10 cellular contexts compared by ENCODE assay signal in genomic region chr13:41500501-41500900, GRCh38. TPM values are rescaled to one million over a fixed set of nuclear protein-coding genes. Genes with fewer than 3 reads are reported as not detected.
DNase-seq lines count a peak whose midpoint lies in the region; ATAC-seq and TF ChIP-seq lines count a peak whose summit lies in the region.
"Had no signal": no experiment of that assay in that cellular context is flagged by ENCODE, and none has a peak within 500 bp of the region (broad histone marks: within the 10 kb centered on the region; RNA-seq: fewer than 3 reads in every experiment).

No MANE protein-coding gene starts in this region.

- WGBS in trophoblast cell (ENCODE audit: extremely low coverage, insufficient coverage, insufficient read length), result no CpG with 5 or more reads among the region's 5 CpGs

- peaks cover 66% of the 10 kb centered on the region for H3K4me1 Mint-ChIP-seq in activated naive CD4-positive, alpha-beta T cell treated with anti-CD3 and anti-CD28 coated beads, Interleukin-2, amount 10 ng/mL, durations not matched to agents 7 days and 5 days

- H3K23ac ChIP-seq in trophoblast cell (ENCODE audit: low read length), result no peak overlapping the region

- H3K4me2 ChIP-seq in MM.1S (ENCODE audit: low read depth, low read length), result peak overlapping the region; percentile 65
- H3K4me2 ChIP-seq in trophoblast cell (ENCODE audit: low read length), result no peak overlapping the region

- H4K20me1 ChIP-seq in MM.1S (ENCODE audit: insufficient read depth, low read length), result no peaks in the 10 kb centered on the region

- no peak overlapping the region for H3K4ac ChIP-seq in trophoblast cell (ENCODE audit: low read depth, low read length)

- peak; percentile 19 to 24 for DNase-seq in activated CD4-positive, alpha-beta T cell treated with anti-CD3 and anti-CD28 coated beads for 4 hours
- DNase-seq in activated CD4-positive, alpha-beta T cell treated with anti-CD3 and anti-CD28 coated beads for 1 hour, result no peak
- DNase-seq in MM.1S (peak; percentile 34), trophoblast cell (no peak), putamen (ENCODE audit: low spot score) (no peak)
- DNase-seq in activated naive CD4-positive, alpha-beta T cell treated with anti-CD3 and anti-CD28 coated beads, Interleukin-2, amount 10 ng/mL, durations not matched to agents 7 days and 5 days, result peak; percentile 65
- peak in 4 of 6 experiments; percentile 4 to 37 (median 20) for DNase-seq in stimulated activated naive CD4-positive, alpha-beta T cell (lab: John Stamatoyannopoulos, UW)
- DNase-seq: ACHN had no signal

- no peak overlapping the region for H3K4me3 Mint-ChIP-seq in activated naive CD4-positive, alpha-beta T cell treated with anti-CD3 and anti-CD28 coated beads, Interleukin-2, amount 10 ng/mL, durations not matched to agents 7 days and 5 days

- H2AK5ac ChIP-seq in trophoblast cell (ENCODE audit: low read length), result no peak overlapping the region

- peaks cover 17% of the 10 kb centered on the region for H3K9me3 Mint-ChIP-seq in activated naive CD4-positive, alpha-beta T cell treated with anti-CD3 and anti-CD28 coated beads, Interleukin-2, amount 10 ng/mL, durations not matched to agents 7 days and 5 days

- no peak overlapping the region for H4K8ac ChIP-seq in trophoblast cell (ENCODE audit: low read depth, low read length)

- no peak overlapping the region for H4K12ac ChIP-seq in trophoblast cell (ENCODE audit: low read depth, low read length)

- no peaks in the 10 kb centered on the region for H3K36me3 ChIP-seq in MM.1S (replicated peaks; ENCODE audit: insufficient read depth, low read length)
- no peaks in the 10 kb centered on the region for H3K36me3 ChIP-seq in trophoblast cell (ENCODE audit: control insufficient read depth in 1 of 2, insufficient read depth in 2 of 2, low read length in 2 of 2)
- H3K36me3 ChIP-seq: gastrocnemius medialis had no signal

- H3F3A ChIP-seq in MM.1S (ENCODE audit: insufficient read depth, low read length), result peaks cover 31% of the 10 kb centered on the region

- H3K14ac ChIP-seq in trophoblast cell (ENCODE audit: low read length), result no peak overlapping the region

- no peak overlapping the region for H4K91ac ChIP-seq in trophoblast cell (ENCODE audit: low read depth, low read length)

- no peaks in the 10 kb centered on the region for H3K27me3 Mint-ChIP-seq in activated naive CD4-positive, alpha-beta T cell treated with anti-CD3 and anti-CD28 coated beads, Interleukin-2, amount 10 ng/mL, durations not matched to agents 7 days and 5 days

- H2BK120ac ChIP-seq in trophoblast cell (ENCODE audit: insufficient read depth, low read length, poor library complexity), result no peak overlapping the region

- no peak overlapping the region for H2BK12ac ChIP-seq in trophoblast cell (ENCODE audit: low read length)

- H3K27me3 ChIP-seq in MM.1S (replicated peaks; ENCODE audit: insufficient read depth, low read length) (no peaks in the 10 kb centered on the region), trophoblast cell (ENCODE audit: insufficient read depth, low read length) (peaks cover 3% of the 10 kb centered on the region)
- H3K27me3 ChIP-seq: gastrocnemius medialis had no signal

- H3K36me3 Mint-ChIP-seq in activated naive CD4-positive, alpha-beta T cell treated with anti-CD3 and anti-CD28 coated beads, Interleukin-2, amount 10 ng/mL, durations not matched to agents 7 days and 5 days, result peaks cover 14% of the 10 kb centered on the region

- CTCF ChIA-PET in activated naive CD4-positive, alpha-beta T cell treated with anti-CD3 and anti-CD28 coated beads, Interleukin-2, amount 10 ng/mL, durations not matched to agents 7 days and 5 days (lab: Charles Lee), result interaction anchor here (7.9 kb wide), 1 partner anchor 42 kb away, joined by 40 read pairs; the partner anchor contains the start of gene RGCC

- H3K79me1 ChIP-seq in trophoblast cell (ENCODE audit: low read length), result no peaks in the 10 kb centered on the region

- TF ChIP-seq CTCF in MM.1S (IDR thresholded peaks at IDR 0.05; ENCODE audit: low read length), result no peak

- peak overlapping the region; percentile 76 for H3K27ac Mint-ChIP-seq in activated naive CD4-positive, alpha-beta T cell treated with anti-CD3 and anti-CD28 coated beads, Interleukin-2, amount 10 ng/mL, durations not matched to agents 7 days and 5 days

- no peak overlapping the region for H3K18ac ChIP-seq in trophoblast cell (ENCODE audit: low read length)

- H3K4me1 ChIP-seq in MM.1S (ENCODE audit: low read length), result peaks cover 67% of the 10 kb centered on the region
- H3K4me1 ChIP-seq in trophoblast cell (ENCODE audit: control insufficient read depth in 1 of 2, insufficient read depth in 2 of 2, low read length in 2 of 2), result peaks cover 5 to 6% of the 10 kb centered on the region in 2 experiments

- no peaks in the 10 kb centered on the region for H3K79me2 ChIP-seq in MM.1S (ENCODE audit: low read length)
- no peaks in the 10 kb centered on the region for H3K79me2 ChIP-seq in trophoblast cell (ENCODE audit: control insufficient read depth, insufficient read depth, low read length, poor library complexity)

- H2AFZ ChIP-seq in MM.1S (ENCODE audit: low read length) (0 out of 2 replicates have a peak overlapping the region, but pooled peaks have one; percentile 15), trophoblast cell (ENCODE audit: insufficient read depth, low read length, poor library complexity) (no peak overlapping the region)

- ATAC-seq in HG02884 (IDR thresholded peaks at IDR 0.05; ENCODE audit: unreplicated experiment), result no peak
- ATAC-seq: gastrocnemius medialis had no signal

- no peaks in the 10 kb centered on the region for H3K9me2 ChIP-seq in MM.1S (replicated peaks; ENCODE audit: insufficient read depth, low read length)

- H3K27ac ChIP-seq in MM.1S (ENCODE audit: low read length) (peak overlapping the region; percentile 100), trophoblast cell (ENCODE audit: low read depth, low read length) (no peak overlapping the region)
- H3K27ac ChIP-seq: gastrocnemius medialis had no signal

- H3K9ac ChIP-seq in MM.1S (ENCODE audit: low read length) (peak overlapping the region; percentile 69; the same call in 1 of the 2 replicates), trophoblast cell (ENCODE audit: low read length) (no peak overlapping the region)

- H3K9me3 ChIP-seq in MM.1S (replicated peaks; ENCODE audit: insufficient read depth, low read length) (no peaks in the 10 kb centered on the region), trophoblast cell (ENCODE audit: insufficient read depth, low read depth, low read length) (no peaks in the 10 kb centered on the region)
- H3K9me3 ChIP-seq: gastrocnemius medialis had no signal

- no peak overlapping the region for H3K4me3 ChIP-seq in MM.1S (ENCODE audit: low read length)
- no peak overlapping the region for H3K4me3 ChIP-seq in trophoblast cell (ENCODE audit: low read depth, low read length)
- H3K4me3 ChIP-seq: gastrocnemius medialis had no signal

- no peak overlapping the region for H2BK5ac ChIP-seq in trophoblast cell (ENCODE audit: low read depth, low read length, poor library complexity)

RNA-seq across cellular contexts. Expression of gene RGCC, which starts 43.2 kb away (rescaled TPM):
- 29.5 and 29.8 TPM in 2 replicates for polyA plus RNA-seq in trophoblast cell (2013)

Comparison
In these comparisons a context has a peak if more than half of its experiments do, and no peak if none do; other contexts are left out.
1. DNase-seq: peak in activated CD4-positive, alpha-beta T cell treated with anti-CD3 and anti-CD28 coated beads for 4 hours (2 of 2), MM.1S (single experiment), activated naive CD4-positive, alpha-beta T cell treated with anti-CD3 and anti-CD28 coated beads, Interleukin-2, amount 10 ng/mL, durations not matched to agents 7 days and 5 days (single experiment) and stimulated activated naive CD4-positive, alpha-beta T cell (4 of 6); none in activated CD4-positive, alpha-beta T cell treated with anti-CD3 and anti-CD28 coated beads for 1 hour (single experiment), trophoblast cell (0 of 2) and putamen (single experiment).